18 cellular contexts compared by ENCODE assay signal in the genomic region with DNA sequence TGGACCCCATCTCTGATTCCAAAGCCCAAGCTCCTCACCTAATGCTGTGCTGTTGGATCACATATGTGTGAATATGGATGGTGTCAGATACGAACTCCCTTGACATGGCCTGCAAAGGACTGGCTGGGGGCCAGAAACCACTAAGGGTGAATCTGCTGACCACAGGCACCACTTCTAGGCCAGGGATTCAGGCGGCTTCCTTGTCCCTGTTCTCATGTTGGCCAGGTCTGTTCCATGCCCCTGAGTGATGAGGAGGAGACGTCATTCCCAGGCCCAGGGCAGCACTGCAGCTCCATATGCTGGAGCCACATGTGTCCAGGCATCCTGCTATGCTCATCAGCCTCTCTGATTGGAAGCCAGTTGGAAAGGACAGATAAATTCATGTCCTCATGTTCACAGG.
"Had no signal": no experiment of that assay in that cellular context is flagged by ENCODE, and none has a peak within 500 bp of the region (broad histone marks: within the 10 kb centered on the region; RNA-seq: fewer than 3 reads in every experiment).

No MANE protein-coding gene starts in this region.

- DNase-seq: activated CD8-positive, alpha-beta memory T cell treated with anti-CD3 and anti-CD28 coated beads, Interleukin-2, amount 50 U/mL, for 48 hours; activated naive CD4-positive, alpha-beta T cell; activated T-cell treated with anti-CD3 and anti-CD28 coated beads, Interleukin-2, amount 50 U/mL, for 4 hours; adrenal gland; cortex of kidney; foreskin melanocyte; glutamatergic neuron; immature natural killer cell; kidney glomerular epithelial cell; left ventricle myocardium inferior; mammary epithelial cell; midbrain; psoas muscle; stimulated activated CD4-positive, alpha-beta T cell treated with anti-CD3 and anti-CD28 coated beads, Interleukin-4, amount 100 ng/mL, for 24 hours; stimulated activated naive CD4-positive, alpha-beta T cell treated with Interleukin-2 at 50 U/mL for 16 hours had no signal

- ATAC-seq: activated T-cell treated with anti-CD3 and anti-CD28 coated beads, Interleukin-2, amount 50 U/mL, for 4 hours; natural killer cell treated with Interleukin-12 subunit alpha and Interleukin-12 subunit beta and Interleukin-15 and Interleukin-18, amount 100 ng/mL, for 72 hours; pancreas; psoas muscle; WTC11 had no signal
